ENCODE assay signal across 17 cellular contexts in genomic region chr1:41866285-41866684, GRCh38. TPM values are rescaled to one million over a fixed set of nuclear protein-coding genes. Genes with fewer than 3 reads are reported as not detected.
DNase-seq lines count a peak whose midpoint lies in the region; ATAC-seq and TF ChIP-seq lines count a peak whose summit lies in the region.
"Had no signal": no experiment of that assay in that cellular context is flagged by ENCODE, and none has a peak within 500 bp of the region (broad histone marks: within the 10 kb centered on the region; RNA-seq: fewer than 3 reads in every experiment).

No MANE protein-coding gene starts in this region.

- H3K4me3 ChIP-seq in right atrium auricular region (no peak overlapping the region), Panc1 (ENCODE audit: low read depth in 2 of 2, low read length in 2 of 2) (no peak overlapping the region), right lobe of liver (no peak overlapping the region), testis (no peak overlapping the region), spleen (no peak overlapping the region)

- DNase-seq in Right ventricle myocardium inferior (ENCODE audit: missing footprints) (no peak), right atrium auricular region (ENCODE audit: low spot score) (no peak), Panc1 (ENCODE audit: low read depth, low spot score) (no peak), right lobe of liver (peak; percentile 60 to 95 (median 94)), testis (peak; percentile 38), posterior vena cava (ENCODE audit: low spot score) (no peak), spleen (no peak), Ammon's horn (ENCODE audit: low spot score) (no peak)
- DNase-seq: 8988T, GF-D8, Karpas-422, MV-4-11, NCI-H1105 treated with DMSO at 0.1 percent for 48 hours, NCI-H2081, NCI-H2171 treated with DMSO at 0.1 percent for 48 hours, NCI-H524 treated with DMSO at 0.1 percent for 48 hours, NCI-H82 had no signal

- H3K4me1 ChIP-seq in right atrium auricular region (peaks cover 0 to 22% of the 10 kb centered on the region in 2 donors), Panc1 (ENCODE audit: control insufficient read depth, insufficient read depth, low read length) (peaks cover 44% of the 10 kb centered on the region), right lobe of liver (peaks cover 0 to 16% (median 0%) of the 10 kb centered on the region in 4 donors), testis (peaks cover 13% of the 10 kb centered on the region), spleen (peaks cover 0 to 28% (median 5%) of the 10 kb centered on the region in 6 donors)

- POLR2A ChIA-PET in Panc1 (lab: Charles Lee), result no interaction called here

- H3K36me3 ChIP-seq in right atrium auricular region (no peaks in the 10 kb centered on the region), Panc1 (ENCODE audit: control insufficient read depth, insufficient read depth, low read length) (no peaks in the 10 kb centered on the region), right lobe of liver (no peaks in the 10 kb centered on the region), testis (ENCODE audit: low read depth, missing control alignments) (no peaks in the 10 kb centered on the region), spleen (no peaks in the 10 kb centered on the region)

- no peaks in the 10 kb centered on the region for H3K9me3 ChIP-seq in right atrium auricular region
- H3K9me3 ChIP-seq in Panc1 (ENCODE audit: control insufficient read depth, insufficient read depth, low read depth, low read length), result no peaks in the 10 kb centered on the region
- H3K9me3 ChIP-seq in right lobe of liver, result no peaks in the 10 kb centered on the region
- H3K9me3 ChIP-seq in testis, result no peaks in the 10 kb centered on the region
- no peaks in the 10 kb centered on the region for H3K9me3 ChIP-seq in spleen

- no peak for TF ChIP-seq POLR2A in right lobe of liver (IDR thresholded peaks at IDR 0.05)
- TF ChIP-seq POLR2A in testis (IDR thresholded peaks at IDR 0.05), result no peak
- no peak for TF ChIP-seq POLR2A in spleen (IDR thresholded peaks at IDR 0.05)

- intact Hi-C loops in Right ventricle myocardium inferior (cut with DNase I) (no loop called here), Panc1 (cut with micrococcal nuclease; ENCODE audit: unreplicated experiment) (no loop called here), right lobe of liver (cut with DNase I) (no loop called here), testis (cut with DNase I; ENCODE audit: low total_unique reads) (no loop called here), posterior vena cava (cut with DNase I) (no loop called here), spleen (cut with DNase I; ENCODE audit: low total_unique reads) (no loop called here)

- in situ Hi-C loops in Panc1 (cut with HindIII; ENCODE audit: low pct_unique_long_range_greater_than_20kb, low sequenced_read_pairs), result no loop called here

- 43% methylated on average over 1 of the region's 2 CpGs for WGBS in right lobe of liver (ENCODE audit: insufficient coverage, low coverage, low lambda C conversion rate, missing lambda C conversion rate)
- WGBS in testis, 2 donors, result 36 to 44% methylated on average over 1 to 2 of the region's 2 CpGs
- WGBS in spleen, 5 donors, result 85 to 95% (median 91%) methylated on average over 1 to 2 of the region's 2 CpGs

- ATAC-seq in Right ventricle myocardium inferior (peak; percentile 72), Panc1 (no peak), right lobe of liver (peak; percentile 88 to 99 (median 93))

- TF ChIP-seq CTCF in right atrium auricular region (IDR thresholded peaks at IDR 0.05), result no peak
- TF ChIP-seq CTCF in Panc1 (IDR thresholded peaks at IDR 0.05), result no peak
- no peak for TF ChIP-seq CTCF in right lobe of liver (IDR thresholded peaks at IDR 0.05)
- TF ChIP-seq CTCF in testis (IDR thresholded peaks at IDR 0.05), result no peak
- no peak for TF ChIP-seq CTCF in spleen (IDR thresholded peaks at IDR 0.05 in 8 of 11, conservative IDR thresholded peaks at IDR 0.05 in 3 of 11)

- CTCF ChIA-PET in Panc1 (lab: Charles Lee), result no interaction called here

- H3K27ac ChIP-seq in right atrium auricular region, result no peak overlapping the region
- peak overlapping the region; percentile 59 for H3K27ac ChIP-seq in Panc1 (ENCODE audit: low read length)
- no peak overlapping the region for H3K27ac ChIP-seq in right lobe of liver
- H3K27ac ChIP-seq in testis, result no peak overlapping the region
- no peak overlapping the region for H3K27ac ChIP-seq in spleen

- BruUV-seq in Panc1 (replicated peaks; lab: Mats Ljungman, UMichigan), result no TSS peak

- H3K27me3 ChIP-seq in right atrium auricular region, result no peaks in the 10 kb centered on the region
- H3K27me3 ChIP-seq in Panc1 (ENCODE audit: control insufficient read depth, insufficient read depth, low read length), result 0 out of 2 replicates have a peak, but pooled peaks cover 2% of the 10 kb centered on the region
- no peaks in the 10 kb centered on the region for H3K27me3 ChIP-seq in right lobe of liver
- H3K27me3 ChIP-seq in testis, result no peaks in the 10 kb centered on the region
- no peaks in the 10 kb centered on the region for H3K27me3 ChIP-seq in spleen (replicated peaks in 1 of 7)

RNA-seq across cellular contexts. Expression of gene HIVEP3, which starts 52.4 kb away (rescaled TPM):
- total RNA-seq in Right ventricle myocardium inferior (6.5 TPM), right atrium auricular region (1 to 10 TPM; 4.7 to 5.8 TPM), Panc1 (2021; ENCODE audit: unreplicated experiment) (6.0 TPM), right lobe of liver (1 to 10 TPM; 1.4 to 3.9 (median 2.2) TPM), testis (1 to 10 TPM; 4.8 to 7.2 TPM), posterior vena cava (1 to 10 TPM; 4.1 to 5.5 TPM), spleen (10 to 100 TPM in 4 of 7 donors, 1 to 10 TPM in 3; 5.6 to 21.2 (median 11.0) TPM)
- 10.1 TPM for polyA plus RNA-seq in Panc1 (2012; ENCODE audit: insufficient read length)
- polyA plus RNA-seq in testis (ENCODE audit: insufficient read depth, low read depth, low replicate concordance) (7.3 TPM), spleen (1 to 10 TPM; 2.4 to 4.7 (median 2.5) TPM)

Comparison
In these comparisons a context has a peak if more than half of its experiments do, and no peak if none do; other contexts are left out.
1. DNase-seq: peak in right lobe of liver (3 of 3) and testis (single experiment); none in Right ventricle myocardium inferior (single experiment), right atrium auricular region (single experiment), Panc1 (single experiment), posterior vena cava (single experiment), spleen (single experiment) and Ammon's horn (single experiment).